In the genomic region with DNA sequence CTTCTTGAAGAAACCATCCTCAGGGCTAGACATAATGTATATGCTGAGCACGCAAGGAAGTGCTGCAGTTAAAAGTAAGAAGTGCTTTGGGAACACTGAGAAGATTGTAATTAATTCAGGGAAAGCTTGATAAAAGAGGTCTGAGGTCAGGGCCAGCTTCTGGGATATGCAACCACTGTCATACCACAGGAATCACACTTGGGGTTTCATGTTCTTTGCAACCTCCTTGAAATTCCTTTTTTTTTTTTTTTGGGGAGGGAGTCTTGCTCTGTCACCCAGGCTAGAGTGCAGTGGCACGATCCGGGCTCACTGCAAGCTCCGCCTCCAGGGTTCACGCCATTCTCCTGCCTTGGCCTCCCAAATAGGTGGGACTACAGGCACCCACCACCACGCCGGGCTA, we compare ENCODE assay signal across 12 cellular contexts. TPM values are rescaled to one million over a fixed set of nuclear protein-coding genes. Genes with fewer than 3 reads are reported as not detected.
"Had no signal": no experiment of that assay in that cellular context is flagged by ENCODE, and none has a peak within 500 bp of the region (broad histone marks: within the 10 kb centered on the region; RNA-seq: fewer than 3 reads in every experiment).

No MANE protein-coding gene starts in this region.

- H3K9me3 Mint-ChIP-seq: GM23338, H9 had no signal

- FAIRE-seq: H1, H54 had no signal

- H2AFZ ChIP-seq: GM23248, GM23338 had no signal

- H3K27ac Mint-ChIP-seq: GM23338, H9, HFFc6 had no signal

- ATAC-seq: GM23338, HCT116 had no signal

- H3K4me3 Mint-ChIP-seq: GM23338, H9, HFFc6 had no signal

- H3K36me3 ChIP-seq: HAP-1 had no signal

- H3K4me3 ChIP-seq: GM23248, GM23338, HAP-1 had no signal

- H3K27ac ChIP-seq: GM23248 had no signal

- H3K4me1 ChIP-seq: HAP-1 had no signal

- H3K9ac ChIP-seq: GM23248 had no signal

- DNase-seq: GM23248, GOT3, H7, H9, HCEC 1CT, HFFc6 had no signal

- H3K4me2 ChIP-seq: GM23338 had no signal

- H3K9me3 ChIP-seq: HAP-1 had no signal

RNA-seq across cellular contexts. Expression of gene PAH, which starts 6.9 kb away (rescaled TPM):
- total RNA-seq: GM23248, HFFc6 had no signal
- polyA plus RNA-seq: GM23248 had no signal

RNA-seq across cellular contexts. Expression of gene ASCL1, which starts 47.3 kb away (rescaled TPM):
- total RNA-seq: GM23248, GM23338, H1, H4, H9, HFFc6 had no signal
- polyA plus RNA-seq: GM23248 had no signal
